2 cellular contexts compared by ENCODE assay signal in genomic region chr5:69416699-69417098, GRCh38.
TF ChIP-seq lines count a peak whose summit lies in the region.

No MANE protein-coding gene starts in this region.

TF ChIP-seq in HCT116, 20 proteins besides CTCF, POLR2A, EP300 and RAD21:
- TF ChIP-seq ZNF274 (IDR thresholded peaks at IDR 0.05; ENCODE audit: low read depth, low read length) (no peak), CBX3 (IDR thresholded peaks at IDR 0.05; ENCODE audit: low read depth) (no peak), FOSL1 (IDR thresholded peaks at IDR 0.05; ENCODE audit: low read depth) (no peak), ELF1 (IDR thresholded peaks at IDR 0.05; ENCODE audit: borderline replicate concordance, low read depth) (no peak), EGR1 (IDR thresholded peaks at IDR 0.05; ENCODE audit: low read depth) (no peak), JUND (IDR thresholded peaks at IDR 0.05) (no peak), YY1 (IDR thresholded peaks at IDR 0.05; ENCODE audit: extremely low read depth, insufficient replicate concordance, low read depth, low read length) (no peak)

TF ChIP-seq in H1, 55 proteins besides CTCF, POLR2A, EP300 and RAD21:
- TF ChIP-seq EZH2 (IDR thresholded peaks at IDR 0.05; ENCODE audit: low read depth, low read length, severe bottlenecking) (no peak), HDAC2 (IDR thresholded peaks at IDR 0.05; ENCODE audit: borderline replicate concordance in 1 of 2, low read depth in 2 of 2, low read length in 2 of 2) (no peak), POU5F1 (IDR thresholded peaks at IDR 0.05; ENCODE audit: low read depth, low read length) (no peak), TAF7 (optimal IDR thresholded peaks at IDR 0.05; ENCODE audit: borderline replicate concordance, low read depth, low read length) (no peak), BRCA1 (IDR thresholded peaks at IDR 0.05; ENCODE audit: low read depth, low read length) (no peak), ZNF274 (IDR thresholded peaks at IDR 0.05; ENCODE audit: borderline replicate concordance, extremely low read depth, low read length) (no peak), RBBP5 (IDR thresholded peaks at IDR 0.05; ENCODE audit: borderline replicate concordance, low read depth, low read length) (no peak), TCF12 (IDR thresholded peaks at IDR 0.05; ENCODE audit: low read depth, low read length) (no peak), BCL11A (IDR thresholded peaks at IDR 0.05; ENCODE audit: low read depth in 2 of 2, low read length in 2 of 2) (no peak), KDM4A (IDR thresholded peaks at IDR 0.05; ENCODE audit: low read depth, low read length, severe bottlenecking) (no peak), SIN3A (conservative IDR thresholded peaks at IDR 0.05 in 1 of 2, IDR thresholded peaks at IDR 0.05 in 1 of 2; ENCODE audit: low read depth in 1 of 2, low read length in 2 of 2) (no peak), CBX5 (IDR thresholded peaks at IDR 0.05; ENCODE audit: low read depth, low read length) (no peak), CHD1 (IDR thresholded peaks at IDR 0.05; ENCODE audit: low read depth, low read length) (no peak), JUN (IDR thresholded peaks at IDR 0.05; ENCODE audit: low read depth, low read length) (no peak), TEAD4 (IDR thresholded peaks at IDR 0.05; ENCODE audit: low read depth, low read length) (no peak), JUND (IDR thresholded peaks at IDR 0.05; ENCODE audit: low read length) (no peak), CEBPB (IDR thresholded peaks at IDR 0.05; ENCODE audit: low read depth, low read length) (no peak)
TF ChIP-seq in H1: peak in this region for 0.
